ENCODE assay signal across 1 cellular context in genomic region chr15:71736286-71736947, GRCh38.
TF ChIP-seq lines count a peak whose summit lies in the region.

No MANE protein-coding gene starts in this region.

TF ChIP-seq in endothelial cell of umbilical vein, 7 proteins besides CTCF, POLR2A, EP300 and RAD21 (continued from another document):
- TF ChIP-seq MAX (IDR thresholded peaks at IDR 0.05; ENCODE audit: insufficient read depth, insufficient read length) (no peak), POLR2AphosphoS5 (IDR thresholded peaks at IDR 0.05; ENCODE audit: insufficient read depth, low read depth, low read length) (no peak), GATA2 (IDR thresholded peaks at IDR 0.05; ENCODE audit: insufficient read depth, insufficient read length, low read depth, low read length) (no peak), MYC (IDR thresholded peaks at IDR 0.05; ENCODE audit: low read depth, low read length) (no peak), EZH2 (IDR thresholded peaks at IDR 0.05; ENCODE audit: borderline replicate concordance, low read depth, low read length, severe bottlenecking) (no peak)
